ENCODE assay signal across 1 cellular context in genomic region chr2:86368181-86368824, GRCh38.
A peak's percentile ranks its signal among the peaks of the same experiment; 100 is the strongest.
TF ChIP-seq lines count a peak whose summit lies in the region.

No MANE protein-coding gene starts in this region.

TF ChIP-seq in HEK293, 187 proteins besides CTCF, POLR2A, EP300 and RAD21 (continued from another document):
- TF ChIP-seq ZNF280D (tag by site-specific recombination; IDR thresholded peaks at IDR 0.05) (no peak), PBX3 (CRISPR knock-in tag; IDR thresholded peaks at IDR 0.05) (no peak), SCRT2 (tag by site-specific recombination; IDR thresholded peaks at IDR 0.05) (peak; percentile 94), RBAK (tag by site-specific recombination; IDR thresholded peaks at IDR 0.05) (no peak), KLF17 (tag by site-specific recombination; IDR thresholded peaks at IDR 0.05) (no peak), ZNF394 (tag by site-specific recombination; IDR thresholded peaks at IDR 0.05; ENCODE audit: borderline replicate concordance) (no peak), ZNF513 (tag by site-specific recombination; IDR thresholded peaks at IDR 0.05) (no peak), ZNF658 (tag by site-specific recombination; IDR thresholded peaks at IDR 0.05) (no peak), ZSCAN18 (tag by site-specific recombination; IDR thresholded peaks at IDR 0.05) (no peak), ZNF335 (tag by site-specific recombination; conservative IDR thresholded peaks at IDR 0.05) (peak; percentile 49; the same call in 1 of the 2 replicates), MZF1 (tag by site-specific recombination; IDR thresholded peaks at IDR 0.05; ENCODE audit: borderline replicate concordance) (no peak), ZNF645 (tag by site-specific recombination; IDR thresholded peaks at IDR 0.05) (no peak), KLF16 (tag by site-specific recombination; IDR thresholded peaks at IDR 0.05) (no peak), ZBTB26 (tag by site-specific recombination; optimal IDR thresholded peaks at IDR 0.05) (no peak), MEIS1 (CRISPR knock-in tag; IDR thresholded peaks at IDR 0.05; ENCODE audit: borderline replicate concordance) (no peak), ZBTB48 (tag by site-specific recombination; IDR thresholded peaks at IDR 0.05) (peak; percentile 42; the same call in 1 of the 2 replicates), ZNF654 (tag by site-specific recombination; IDR thresholded peaks at IDR 0.05; ENCODE audit: low read depth) (peak; percentile 51), ZNF600 (tag by site-specific recombination; IDR thresholded peaks at IDR 0.05) (no peak), ZNF16 (tag by site-specific recombination; IDR thresholded peaks at IDR 0.05; ENCODE audit: low read depth) (no peak), EGR2 (tag by site-specific recombination; IDR thresholded peaks at IDR 0.05; ENCODE audit: low read depth) (0 out of 2 replicates have a peak, but pooled peaks have one; percentile 35)
TF ChIP-seq in HEK293: peak in this region for 13.
